In the genomic region with DNA sequence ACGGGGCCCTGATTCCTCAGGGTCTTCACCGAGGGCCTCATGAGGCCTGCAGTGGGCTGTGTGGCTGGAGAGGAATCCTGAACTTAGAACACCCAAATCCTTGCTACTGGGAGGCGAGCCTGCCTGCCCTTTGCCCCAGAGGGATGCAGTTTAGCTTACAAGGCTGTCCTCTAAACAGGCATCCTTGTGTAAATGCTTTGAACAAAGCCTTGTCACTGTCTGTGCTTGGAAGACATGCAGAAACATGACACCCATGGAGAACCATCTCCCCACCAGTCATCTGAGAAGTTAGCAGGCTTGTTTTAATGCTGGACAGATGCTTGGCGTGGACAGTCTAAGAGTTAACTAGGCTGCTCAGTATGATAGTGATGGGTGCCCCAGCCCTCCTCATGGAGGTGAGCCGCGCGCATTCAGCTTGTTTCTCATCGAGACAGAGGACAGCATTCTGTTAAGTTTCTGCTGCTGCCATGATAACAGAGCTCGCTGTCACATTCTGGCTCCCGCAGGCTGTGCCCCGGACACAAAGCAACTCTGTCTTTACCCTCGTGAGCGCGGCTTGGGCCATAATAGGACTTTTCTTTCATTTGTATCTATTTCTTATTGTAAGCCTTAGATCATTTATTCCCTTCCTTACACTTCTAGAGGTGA, we compare ENCODE assay signal across 14 cellular contexts. TPM values are rescaled to one million over a fixed set of nuclear protein-coding genes. Genes with fewer than 3 reads are reported as not detected.
DNase-seq lines count a peak whose midpoint lies in the region; ATAC-seq and TF ChIP-seq lines count a peak whose summit lies in the region.
"Had no signal": no experiment of that assay in that cellular context is flagged by ENCODE, and none has a peak within 500 bp of the region (broad histone marks: within the 10 kb centered on the region; RNA-seq: fewer than 3 reads in every experiment).

No MANE protein-coding gene starts in this region.

- no peak overlapping the region for H3K4me3 ChIP-seq in AG10803 (ENCODE audit: low read length)
- no peak overlapping the region for H3K4me3 ChIP-seq in adipocyte (ENCODE audit: low read length)
- H3K4me3 ChIP-seq: mucosa of descending colon, uterus had no signal

- CTCF ChIA-PET in GM10248 (lab: Yijun Ruan, JAX): interaction anchor here (7.1 kb wide), 1 partner anchor 15 kb away, joined by 49 read pairs; no protein-coding TSS in a partner anchor

- H3K36me3 ChIP-seq in adipocyte (ENCODE audit: control insufficient read depth, insufficient read depth, low read length, severe bottlenecking): peaks cover 43% of the 10 kb centered on the region
- H3K36me3 ChIP-seq: uterus had no signal

- POLR2A ChIA-PET in GM10248 (lab: Yijun Ruan, JAX): no interaction called here

- H3K9ac ChIP-seq in adipocyte (ENCODE audit: low read length): peak overlapping the region; percentile 8

- ATAC-seq in GM18511 (IDR thresholded peaks at IDR 0.05; ENCODE audit: unreplicated experiment): no peak
- ATAC-seq: mucosa of descending colon had no signal

- peaks cover 19% of the 10 kb centered on the region for H3K4me1 ChIP-seq in adipocyte (ENCODE audit: control insufficient read depth, insufficient read depth, low read length)
- H3K4me1 ChIP-seq: uterus had no signal

- no peaks in the 10 kb centered on the region for H3K9me3 ChIP-seq in adipocyte (ENCODE audit: control insufficient read depth, low read length)
- H3K9me3 ChIP-seq: mucosa of descending colon, uterus had no signal

- H3K27me3 ChIP-seq in adipocyte (replicated peaks; ENCODE audit: control insufficient read depth, insufficient read depth, low read length): no peaks in the 10 kb centered on the region
- H3K27me3 ChIP-seq: uterus had no signal

- DNase-seq in AG10803 (ENCODE audit: low read depth) (peak; percentile 6), adipocyte (ENCODE audit: low read depth) (peak; percentile 60), foreskin melanocyte (peak; percentile 95), occipital lobe (lab: John Stamatoyannopoulos, UW) (peak; percentile 43), NCI-H187 treated with DMSO at 0.1 percent for 48 hours (lab: John Stamatoyannopoulos, UW) (no peak), GM10248 (ENCODE audit: extremely low spot score) (no peak), T-helper 2 cell (no peak)
- DNase-seq: activated CD4-positive, alpha-beta memory T cell treated with anti-CD3 and anti-CD28 coated beads for 36 hours; activated naive CD4-positive, alpha-beta T cell treated with anti-CD3 and anti-CD28 coated beads, Interleukin-2, amount 10 ng/mL, durations not matched to agents 7 days and 5 days; DND-41; NCI-H345; uterus had no signal

- TF ChIP-seq CTCF in AG10803 (conservative IDR thresholded peaks at IDR 0.05; ENCODE audit: low read length) (no peak), GM10248 (IDR thresholded peaks at IDR 0.05; ENCODE audit: control extremely low read depth, extremely low read depth, low read depth, missing control alignments) (no peak)

RNA-seq across cellular contexts. Expression of a gene that starts 42.8 kb away (rescaled TPM):
- 15.4 TPM for total RNA-seq in occipital lobe

Comparison
In these comparisons a context has a peak if more than half of its experiments do, and no peak if none do; other contexts are left out.
1. DNase-seq: peak in AG10803 (single experiment), adipocyte (single experiment), foreskin melanocyte (single experiment) and occipital lobe (single experiment); none in NCI-H187 treated with DMSO at 0.1 percent for 48 hours (single experiment), GM10248 (single experiment) and T-helper 2 cell (0 of 5).